21 cellular contexts compared by ENCODE assay signal in the genomic region with DNA sequence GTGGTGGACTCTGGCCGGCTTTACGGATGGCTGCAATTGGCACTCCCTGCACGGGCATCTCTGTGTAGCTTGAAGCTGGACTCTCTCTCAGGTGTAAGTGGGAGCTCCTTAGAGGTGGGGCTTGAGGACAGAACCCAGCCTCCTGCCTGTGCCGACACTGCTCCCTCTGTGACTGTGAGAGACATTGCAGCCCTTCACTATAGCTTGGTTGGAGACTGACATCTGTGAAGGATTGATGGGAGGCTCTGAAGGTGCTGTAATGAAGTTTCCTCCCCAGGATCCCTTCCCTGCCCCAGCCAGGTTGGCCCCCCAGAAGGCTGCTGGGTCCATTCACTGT.
"Had no signal": no experiment of that assay in that cellular context is flagged by ENCODE, and none has a peak within 500 bp of the region (broad histone marks: within the 10 kb centered on the region; RNA-seq: fewer than 3 reads in every experiment).

No MANE protein-coding gene starts in this region.

- H3K4me1 ChIP-seq: foreskin keratinocyte, testis, uterus had no signal

- H3K9me3 ChIP-seq: left lung, testis, uterus had no signal

- H3K4me3 ChIP-seq: left lung, spleen, testis, uterus had no signal

- H3K36me3 ChIP-seq: left lung, spleen, uterus had no signal

- H3K27ac ChIP-seq: foreskin keratinocyte, left lung, testis, uterus, VCaP had no signal

- H3K27me3 ChIP-seq: left lung, spleen, testis, uterus had no signal

- ATAC-seq: activated T-cell treated with anti-CD3 and anti-CD28 coated beads, Interleukin-2, amount 50 U/mL, for 4 hours; foreskin keratinocyte; left lung; naive thymus-derived CD8-positive, alpha-beta T cell had no signal

- DNase-seq: activated CD4-positive, alpha-beta T cell treated with anti-CD3 and anti-CD28 coated beads for 1 hour; activated CD4-positive, alpha-beta T cell treated with anti-CD3 and anti-CD28 coated beads, Interleukin-2, amount 50 U/mL, for 1 hour; activated CD8-positive, alpha-beta memory T cell treated with anti-CD3 and anti-CD28 coated beads for 24 hours; activated CD8-positive, alpha-beta memory T cell treated with anti-CD3 and anti-CD28 coated beads, Interleukin-2, amount 50 U/mL, for 48 hours; activated naive CD4-positive, alpha-beta T cell treated with Interleukin-2 at 50 U/mL for 16 hours; activated T-cell treated with anti-CD3 and anti-CD28 coated beads, Interleukin-2, amount 50 U/mL, for 4 hours; amygdala; effector CD4-positive, alpha-beta T cell; foreskin keratinocyte; kidney glomerular epithelial cell; left lung; mammary epithelial cell; naive thymus-derived CD8-positive, alpha-beta T cell; retina; spleen; stimulated activated CD4-positive, alpha-beta T cell treated with anti-CD3 and anti-CD28 coated beads, Interleukin-4, amount 100 ng/mL, for 1 hour; stimulated activated naive CD4-positive, alpha-beta T cell; testis; trophoblast cell; uterus had no signal
